27 cellular contexts compared by ENCODE assay signal in genomic region chr17:34740936-34741515, GRCh38.
"Had no signal": no experiment of that assay in that cellular context is flagged by ENCODE, and none has a peak within 500 bp of the region (broad histone marks: within the 10 kb centered on the region; RNA-seq: fewer than 3 reads in every experiment).

No MANE protein-coding gene starts in this region.

- ATAC-seq: activated CD4-positive, alpha-beta T cell treated with anti-CD3 and anti-CD28 coated beads for 36 hours; activated CD8-positive, alpha-beta T cell treated with anti-CD3 and anti-CD28 coated beads, Interleukin-2, amount 10 ng/mL, durations not matched to agents 7 days and 5 days; activated T-cell treated with anti-CD3 and anti-CD28 coated beads, Interleukin-2, amount 50 U/mL, for 4 hours; activated T-helper 17 cell treated with anti-CD3 and anti-CD28 coated beads, Interleukin-2, amount 50 U/mL, for 72 hours; body of pancreas; foreskin keratinocyte; gastrocnemius medialis; T-helper 17 cell had no signal

- H3K36me3 Mint-ChIP-seq: activated CD4-positive, alpha-beta memory T cell treated with anti-CD3 and anti-CD28 coated beads for 36 hours had no signal

- H3K27ac ChIP-seq: body of pancreas, colonic mucosa, esophagus muscularis mucosa, foreskin keratinocyte, gastrocnemius medialis had no signal

- H3K4me1 ChIP-seq: body of pancreas, colonic mucosa, esophagus muscularis mucosa, foreskin keratinocyte, gastrocnemius medialis had no signal

- H3K36me3 ChIP-seq: colonic mucosa, esophagus muscularis mucosa, gastrocnemius medialis had no signal

- H3K27ac Mint-ChIP-seq: activated CD4-positive, alpha-beta memory T cell treated with anti-CD3 and anti-CD28 coated beads for 36 hours; activated CD4-positive, alpha-beta T cell treated with anti-CD3 and anti-CD28 coated beads for 36 hours; activated CD4-positive, alpha-beta T cell treated with anti-CD3 and anti-CD28 coated beads, Interleukin-2, amount 10 ng/mL, durations not matched to agents 24 days and 14 days; activated CD8-positive, alpha-beta T cell treated with anti-CD3 and anti-CD28 coated beads, Interleukin-2, amount 10 ng/mL, durations not matched to agents 7 days and 5 days; activated naive CD8-positive, alpha-beta T cell; activated T-helper 17 cell treated with anti-CD3 and anti-CD28 coated beads, Interleukin-2, amount 50 U/mL, for 72 hours; T-helper 17 cell; T-helper 2 cell treated with Interferon-gamma antibody and Interleukin-4, amounts not matched to agents 5 μg/mL and 100 μg/mL, for 36 hours had no signal

- H3K4me3 Mint-ChIP-seq: activated CD4-positive, alpha-beta memory T cell treated with anti-CD3 and anti-CD28 coated beads for 36 hours; activated CD4-positive, alpha-beta T cell treated with anti-CD3 and anti-CD28 coated beads for 36 hours; activated CD4-positive, alpha-beta T cell treated with anti-CD3 and anti-CD28 coated beads, Interleukin-2, amount 10 ng/mL, durations not matched to agents 24 days and 14 days; activated CD8-positive, alpha-beta T cell treated with anti-CD3 and anti-CD28 coated beads, Interleukin-2, amount 10 ng/mL, durations not matched to agents 7 days and 5 days; activated naive CD8-positive, alpha-beta T cell; activated T-cell treated with anti-CD3 and anti-CD28 coated beads, Interleukin-2, amount 50 U/mL, for 4 hours; activated T-helper 17 cell treated with anti-CD3 and anti-CD28 coated beads, Interleukin-2, amount 50 U/mL, for 72 hours; T-helper 17 cell; T-helper 2 cell treated with Interferon-gamma antibody and Interleukin-4, amounts not matched to agents 5 μg/mL and 100 μg/mL, for 36 hours had no signal

- H3K27me3 ChIP-seq: body of pancreas, colonic mucosa, esophagus muscularis mucosa, foreskin keratinocyte, gastrocnemius medialis had no signal

- DNase-seq: activated CD4-positive, alpha-beta memory T cell treated with anti-CD3 and anti-CD28 coated beads for 36 hours; activated CD4-positive, alpha-beta T cell treated with anti-CD3 and anti-CD28 coated beads for 36 hours; activated CD4-positive, alpha-beta T cell treated with anti-CD3 and anti-CD28 coated beads, Interleukin-2, amount 10 ng/mL, durations not matched to agents 24 days and 14 days; activated CD4-positive, CD25-positive, alpha-beta regulatory T cell; activated CD4-positive, CD25-positive, alpha-beta regulatory T cell treated with anti-CD3 and anti-CD28 coated beads, Interleukin-2, amount 50 U/mL, for 72 hours; activated CD8-positive, alpha-beta T cell treated with anti-CD3 and anti-CD28 coated beads, Interleukin-2, amount 10 ng/mL, durations not matched to agents 7 days and 5 days; activated effector memory CD4-positive, alpha-beta T cell treated with Interleukin-2 at 50 U/mL for 16 hours; activated gamma-delta T cell treated with Interleukin-2 at 50 U/mL for 16 hours; activated naive CD4-positive, alpha-beta T cell treated with anti-CD3 and anti-CD28 coated beads, Interleukin-2, amount 50 U/mL, for 16 hours; activated naive CD4-positive, alpha-beta T cell treated with Interleukin-2 at 50 U/mL for 16 hours; activated T-cell treated with anti-CD3 and anti-CD28 coated beads, Interleukin-2, amount 50 U/mL, for 4 hours; amniotic stem cell; aorta; body of pancreas; central memory CD4-positive, alpha-beta T cell; cerebellar nuclear complex; colonic mucosa; effector CD8-positive, alpha-beta T cell; foreskin keratinocyte; gastrocnemius medialis; glutamatergic neuron; T-helper 1 cell; T-helper 17 cell had no signal

- H3K9me3 Mint-ChIP-seq: activated CD4-positive, alpha-beta memory T cell treated with anti-CD3 and anti-CD28 coated beads for 36 hours; activated CD4-positive, alpha-beta T cell treated with anti-CD3 and anti-CD28 coated beads, Interleukin-2, amount 10 ng/mL, durations not matched to agents 24 days and 14 days; activated T-cell treated with anti-CD3 and anti-CD28 coated beads, Interleukin-2, amount 50 U/mL, for 4 hours; activated T-helper 17 cell treated with anti-CD3 and anti-CD28 coated beads, Interleukin-2, amount 50 U/mL, for 72 hours; T-helper 2 cell treated with Interferon-gamma antibody and Interleukin-4, amounts not matched to agents 5 μg/mL and 100 μg/mL, for 36 hours had no signal

- H3K4me3 ChIP-seq: body of pancreas, colonic mucosa, esophagus muscularis mucosa, gastrocnemius medialis had no signal

- H3K9me3 ChIP-seq: body of pancreas, colonic mucosa, gastrocnemius medialis had no signal

- H3K4me1 Mint-ChIP-seq: activated CD4-positive, alpha-beta T cell treated with anti-CD3 and anti-CD28 coated beads for 36 hours; activated CD4-positive, alpha-beta T cell treated with anti-CD3 and anti-CD28 coated beads, Interleukin-2, amount 10 ng/mL, durations not matched to agents 24 days and 14 days; activated T-helper 17 cell treated with anti-CD3 and anti-CD28 coated beads, Interleukin-2, amount 50 U/mL, for 72 hours; T-helper 17 cell had no signal
